ENCODE assay signal across 20 cellular contexts in the genomic region with DNA sequence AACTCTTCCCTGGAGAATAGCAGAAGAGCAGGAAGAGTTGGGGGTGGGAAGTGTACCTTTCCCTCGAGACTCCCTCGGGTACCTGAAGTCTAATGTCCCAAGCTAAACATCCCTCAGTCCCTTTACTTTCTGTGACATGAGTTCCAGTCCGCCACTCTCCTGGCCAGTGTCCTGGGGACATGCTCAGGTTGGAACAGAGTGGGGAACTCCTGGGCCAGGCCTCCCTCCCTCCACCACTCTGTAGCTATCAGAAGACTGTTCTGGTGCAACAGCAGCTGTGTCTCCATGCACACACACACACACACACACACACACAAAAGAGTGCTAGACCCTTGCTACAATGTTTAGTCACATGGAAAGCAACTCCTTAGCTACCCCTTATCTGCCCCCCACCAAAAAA.
"Had no signal": no experiment of that assay in that cellular context is flagged by ENCODE, and none has a peak within 500 bp of the region (broad histone marks: within the 10 kb centered on the region; RNA-seq: fewer than 3 reads in every experiment).

No MANE protein-coding gene starts in this region.

- H3K4me3 Mint-ChIP-seq: naive thymus-derived CD8-positive, alpha-beta T cell; neural crest cell; stimulated activated memory B cell treated with anti-CD40 and anti-IgM and Interleukin-4, amounts not matched to agents 10 μg/mL and 1 μg/mL and 100 μg/mL, for 72 hours; type B pancreatic cell had no signal

- H3K27ac Mint-ChIP-seq: naive thymus-derived CD8-positive, alpha-beta T cell; stimulated activated memory B cell treated with anti-CD40 and anti-IgM and Interleukin-4, amounts not matched to agents 10 μg/mL and 1 μg/mL and 100 μg/mL, for 72 hours; type B pancreatic cell had no signal

- ATAC-seq: left lobe of liver; naive thymus-derived CD8-positive, alpha-beta T cell; psoas muscle; stimulated activated naive CD8-positive, alpha-beta T cell treated with anti-CD3 and anti-CD28 coated beads, Interleukin-15, Interleukin-2, amounts not matched to agents 100 U/mL and 50 U/mL, for 24 hours had no signal

- H3K36me3 ChIP-seq: right lobe of liver, tibial artery had no signal

- DNase-seq: effector memory CD4-positive, alpha-beta T cell; erythroblast; mammary epithelial cell; naive thymus-derived CD8-positive, alpha-beta T cell; posterior cingulate gyrus; psoas muscle; right lobe of liver; stimulated activated CD4-positive, alpha-beta T cell treated with anti-CD3 and anti-CD28 coated beads, Interleukin-2, amount 100 ng/mL, for 24 hours; stimulated activated CD4-positive, alpha-beta T cell treated with anti-CD3 and anti-CD28 coated beads, Interleukin-4, amount 100 ng/mL, for 24 hours; stimulated activated naive CD8-positive, alpha-beta T cell treated with anti-CD3 and anti-CD28 coated beads, Interleukin-15, Interleukin-2, amounts not matched to agents 100 U/mL and 50 U/mL, for 24 hours; substantia nigra; testis; tibial artery had no signal

- H3K4me1 ChIP-seq: right lobe of liver had no signal

- H3K4me1 Mint-ChIP-seq: stimulated activated memory B cell treated with anti-CD40 and anti-IgM and Interleukin-4, amounts not matched to agents 10 μg/mL and 1 μg/mL and 100 μg/mL, for 72 hours had no signal

- H3K27me3 Mint-ChIP-seq: stimulated activated memory B cell treated with anti-CD40 and anti-IgM and Interleukin-4, amounts not matched to agents 10 μg/mL and 1 μg/mL and 100 μg/mL, for 72 hours; type B pancreatic cell had no signal

- H3K4me3 ChIP-seq: coronary artery, psoas muscle, right lobe of liver, testis, tibial artery had no signal

- H3K9me3 ChIP-seq: psoas muscle, right lobe of liver, testis, tibial artery had no signal

- H3K36me3 Mint-ChIP-seq: naive thymus-derived CD8-positive, alpha-beta T cell; stimulated activated memory B cell treated with anti-CD40 and anti-IgM and Interleukin-4, amounts not matched to agents 10 μg/mL and 1 μg/mL and 100 μg/mL, for 72 hours; type B pancreatic cell had no signal

- H3K27me3 ChIP-seq: right lobe of liver, testis had no signal

- FAIRE-seq: frontal cortex, keratinocyte had no signal

- H3K27ac ChIP-seq: psoas muscle, right lobe of liver, testis, tibial artery had no signal

- H3K9me3 Mint-ChIP-seq: naive thymus-derived CD8-positive, alpha-beta T cell; stimulated activated memory B cell treated with anti-CD40 and anti-IgM and Interleukin-4, amounts not matched to agents 10 μg/mL and 1 μg/mL and 100 μg/mL, for 72 hours; type B pancreatic cell had no signal
